Comparison of ENCODE assay signal across 23 cellular contexts in the genomic region with DNA sequence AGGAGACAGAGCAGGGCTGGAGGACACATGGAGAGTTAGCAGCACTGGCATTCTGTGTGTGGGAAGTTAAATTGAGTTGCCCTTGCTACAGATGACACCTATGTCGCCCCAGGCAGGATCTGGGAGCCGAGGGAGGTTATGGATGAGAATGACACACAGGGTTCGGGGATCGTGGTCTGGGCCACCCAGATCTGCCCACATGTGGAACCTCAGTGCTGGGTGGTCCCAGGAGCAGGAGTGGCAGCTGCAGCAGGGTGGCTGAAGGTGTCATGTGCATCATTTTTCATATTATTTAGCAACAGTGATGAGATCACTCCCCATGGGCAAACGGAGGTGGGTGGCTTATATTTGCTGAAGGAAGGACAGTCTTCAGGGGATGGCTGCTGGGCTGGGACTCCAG.
"Had no signal": no experiment of that assay in that cellular context is flagged by ENCODE, and none has a peak within 500 bp of the region (broad histone marks: within the 10 kb centered on the region; RNA-seq: fewer than 3 reads in every experiment).

No MANE protein-coding gene starts in this region.

- H3K9me3 ChIP-seq: SK-N-SH had no signal

- H3K36me3 Mint-ChIP-seq: activated naive CD4-positive, alpha-beta T cell treated with anti-CD3 and anti-CD28 coated beads, Interleukin-2, amount 50 U/mL, for 24 hours had no signal

- H3K4me3 ChIP-seq: cardiac muscle cell had no signal

- H3K4me2 ChIP-seq: SK-N-SH had no signal

- DNase-seq: activated CD4-positive, alpha-beta T cell treated with anti-CD3 and anti-CD28 coated beads for 4 hours; activated CD8-positive, alpha-beta memory T cell treated with anti-CD3 and anti-CD28 coated beads, Interleukin-2, amount 50 U/mL, for 4 hours; activated CD8-positive, alpha-beta T cell treated with anti-CD3 and anti-CD28 coated beads for 36 hours; activated effector memory CD4-positive, alpha-beta T cell treated with Interleukin-2 at 50 U/mL for 16 hours; activated naive CD4-positive, alpha-beta T cell; activated T-cell treated with anti-CD3 and anti-CD28 coated beads, Interleukin-2, amount 50 U/mL, for 72 hours; amygdala; brain microvascular endothelial cell; KG1; NCI-H1048; NCI-H146; NCI-H1930; NCI-H2107; NCI-H2171 treated with DMSO at 0.1 percent for 48 hours; NCI-H345; NCI-H510A; NCI-H526 treated with DMSO at 0.1 percent for 48 hours; SIG-M5; SK-N-SH; T-helper 1 cell had no signal

- H3K4me3 Mint-ChIP-seq: activated CD8-positive, alpha-beta T cell treated with anti-CD3 and anti-CD28 coated beads for 36 hours; activated naive CD4-positive, alpha-beta T cell treated with anti-CD3 and anti-CD28 coated beads, Interleukin-2, amount 50 U/mL, for 24 hours; activated T-cell treated with anti-CD3 and anti-CD28 coated beads, Interleukin-2, amount 50 U/mL, for 72 hours had no signal

- H3K9me3 Mint-ChIP-seq: activated CD8-positive, alpha-beta T cell treated with anti-CD3 and anti-CD28 coated beads for 36 hours; activated naive CD4-positive, alpha-beta T cell treated with anti-CD3 and anti-CD28 coated beads, Interleukin-2, amount 50 U/mL, for 24 hours; activated T-cell treated with anti-CD3 and anti-CD28 coated beads, Interleukin-2, amount 50 U/mL, for 72 hours had no signal

- H3K27ac ChIP-seq: brain microvascular endothelial cell, cardiac muscle cell had no signal

- H3K27ac Mint-ChIP-seq: activated CD8-positive, alpha-beta T cell treated with anti-CD3 and anti-CD28 coated beads for 36 hours; activated naive CD4-positive, alpha-beta T cell treated with anti-CD3 and anti-CD28 coated beads, Interleukin-2, amount 50 U/mL, for 24 hours; activated T-cell treated with anti-CD3 and anti-CD28 coated beads, Interleukin-2, amount 50 U/mL, for 72 hours had no signal

- H3K9ac ChIP-seq: SK-N-SH had no signal

- ATAC-seq: activated CD4-positive, CD25-positive, alpha-beta regulatory T cell treated with anti-CD3 and anti-CD28 coated beads, Interleukin-2, amount 50 U/mL, for 24 hours; activated CD8-positive, alpha-beta T cell treated with anti-CD3 and anti-CD28 coated beads for 36 hours; activated T-cell treated with anti-CD3 and anti-CD28 coated beads, Interleukin-2, amount 50 U/mL, for 72 hours had no signal

- H3K27me3 ChIP-seq: brain microvascular endothelial cell had no signal

- H3K36me3 ChIP-seq: brain microvascular endothelial cell, cardiac muscle cell had no signal

- H3K27me3 Mint-ChIP-seq: activated naive CD4-positive, alpha-beta T cell treated with anti-CD3 and anti-CD28 coated beads, Interleukin-2, amount 50 U/mL, for 24 hours had no signal
